19 cellular contexts compared by ENCODE assay signal in genomic region chr16:3482659-3483241, GRCh38. TPM values are rescaled to one million over a fixed set of nuclear protein-coding genes. Genes with fewer than 3 reads are reported as not detected.
DNase-seq lines count a peak whose midpoint lies in the region; ATAC-seq and TF ChIP-seq lines count a peak whose summit lies in the region.
"Had no signal": no experiment of that assay in that cellular context is flagged by ENCODE, and none has a peak within 500 bp of the region (broad histone marks: within the 10 kb centered on the region; RNA-seq: fewer than 3 reads in every experiment).

No MANE protein-coding gene starts in this region.

- peaks cover 3% of the 10 kb centered on the region for H3K36me3 Mint-ChIP-seq in activated naive CD4-positive, alpha-beta T cell treated with anti-CD3 and anti-CD28 coated beads, Interleukin-2, amount 50 U/mL, for 24 hours
- H3K36me3 Mint-ChIP-seq in WTC11 (peaks cover 43% of the 10 kb centered on the region), endothelial cell (ENCODE audit: low read depth, unreplicated experiment) (peaks cover 37% of the 10 kb centered on the region)
- H3K36me3 Mint-ChIP-seq in stimulated activated effector memory CD8-positive, alpha-beta T cell treated with anti-CD3 and anti-CD28 coated beads, Interleukin-12 subunit alpha, Interleukin-12 subunit beta, amount 100 ng/mL, for 72 hours, result peaks cover 77% of the 10 kb centered on the region

- TF ChIP-seq CTCF in WTC11 (IDR thresholded peaks at IDR 0.05) (no peak), endothelial cell (IDR thresholded peaks at IDR 0.05; ENCODE audit: unreplicated experiment) (no peak)

- no peaks in the 10 kb centered on the region for H3K4me1 Mint-ChIP-seq in activated naive CD4-positive, alpha-beta T cell treated with anti-CD3 and anti-CD28 coated beads, Interleukin-2, amount 50 U/mL, for 24 hours
- H3K4me1 Mint-ChIP-seq in WTC11 (peaks cover 10% of the 10 kb centered on the region), endothelial cell (ENCODE audit: unreplicated experiment) (no peaks in the 10 kb centered on the region)
- H3K4me1 Mint-ChIP-seq in stimulated activated effector memory CD8-positive, alpha-beta T cell treated with anti-CD3 and anti-CD28 coated beads, Interleukin-12 subunit alpha, Interleukin-12 subunit beta, amount 100 ng/mL, for 72 hours, result peaks cover 36% of the 10 kb centered on the region
- H3K4me1 Mint-ChIP-seq: B cell had no signal

- ATAC-seq in WTC11 (no peak), HG03025 (IDR thresholded peaks at IDR 0.05; ENCODE audit: low FRiP score, unreplicated experiment) (no peak)
- no peak for ATAC-seq in stimulated activated effector memory CD8-positive, alpha-beta T cell treated with anti-CD3 and anti-CD28 coated beads, Interleukin-12 subunit alpha, Interleukin-12 subunit beta, amount 100 ng/mL, for 72 hours

- H3K27ac Mint-ChIP-seq in activated naive CD4-positive, alpha-beta T cell treated with anti-CD3 and anti-CD28 coated beads, Interleukin-2, amount 50 U/mL, for 24 hours, result peak overlapping the region; percentile 33
- H3K27ac Mint-ChIP-seq in WTC11, result peak overlapping the region; percentile 82
- H3K27ac Mint-ChIP-seq in endothelial cell (ENCODE audit: unreplicated experiment), result peak overlapping the region; percentile 13
- H3K27ac Mint-ChIP-seq in stimulated activated effector memory CD8-positive, alpha-beta T cell treated with anti-CD3 and anti-CD28 coated beads, Interleukin-12 subunit alpha, Interleukin-12 subunit beta, amount 100 ng/mL, for 72 hours, result peak overlapping the region; percentile 27
- H3K27ac Mint-ChIP-seq: B cell; CD4-positive, alpha-beta T cell had no signal

- no peaks in the 10 kb centered on the region for H3K9me3 Mint-ChIP-seq in activated naive CD4-positive, alpha-beta T cell treated with anti-CD3 and anti-CD28 coated beads, Interleukin-2, amount 50 U/mL, for 24 hours
- H3K9me3 Mint-ChIP-seq in WTC11 (no peaks in the 10 kb centered on the region), endothelial cell (ENCODE audit: unreplicated experiment) (no peaks in the 10 kb centered on the region)
- no peaks in the 10 kb centered on the region for H3K9me3 Mint-ChIP-seq in stimulated activated effector memory CD8-positive, alpha-beta T cell treated with anti-CD3 and anti-CD28 coated beads, Interleukin-12 subunit alpha, Interleukin-12 subunit beta, amount 100 ng/mL, for 72 hours
- H3K9me3 Mint-ChIP-seq: CD4-positive, alpha-beta T cell had no signal

- CTCF ChIA-PET in WTC11 (lab: Charles Lee), result interaction anchor here (0.6 kb wide), 1 partner anchor 26 kb away, joined by 3 read pairs; no protein-coding TSS in a partner anchor

- POLR2A ChIA-PET in WTC11 (lab: Charles Lee), result no interaction called here

- no peak for DNase-seq in activated naive CD4-positive, alpha-beta T cell (lab: John Stamatoyannopoulos, UW)
- DNase-seq in WTC11 (ENCODE audit: low spot score) (no peak), endothelial cell (ENCODE audit: low spot score) (no peak), NCI-H2227 (lab: John Stamatoyannopoulos, UW; ENCODE audit: unreplicated experiment) (no peak)
- DNase-seq in stimulated activated effector memory CD8-positive, alpha-beta T cell treated with anti-CD3 and anti-CD28 coated beads, Interleukin-12 subunit alpha, Interleukin-12 subunit beta, amount 100 ng/mL, for 72 hours (ENCODE audit: low spot score in 2 of 2), result no peak
- DNase-seq: Calu3; CD4-positive, alpha-beta T cell; DMS79 treated with DMSO at 0.1 percent for 48 hours; GM23248; MV-4-11; NCI-H1417 treated with DMSO at 0.1 percent for 48 hours; NCI-H2029; NCI-H2171 treated with DMSO at 0.1 percent for 48 hours; NCI-H510A; NCI-H82; Peyer's patch had no signal

- no peaks in the 10 kb centered on the region for H3K27me3 Mint-ChIP-seq in activated naive CD4-positive, alpha-beta T cell treated with anti-CD3 and anti-CD28 coated beads, Interleukin-2, amount 50 U/mL, for 24 hours
- H3K27me3 Mint-ChIP-seq in WTC11 (ENCODE audit: low read depth), result no peaks in the 10 kb centered on the region
- H3K27me3 Mint-ChIP-seq in endothelial cell (ENCODE audit: unreplicated experiment), result peaks cover 8% of the 10 kb centered on the region
- H3K27me3 Mint-ChIP-seq: B cell; CD4-positive, alpha-beta T cell had no signal

- no peak overlapping the region for H3K4me3 Mint-ChIP-seq in activated naive CD4-positive, alpha-beta T cell treated with anti-CD3 and anti-CD28 coated beads, Interleukin-2, amount 50 U/mL, for 24 hours
- no peak overlapping the region for H3K4me3 Mint-ChIP-seq in WTC11
- H3K4me3 Mint-ChIP-seq in endothelial cell (ENCODE audit: unreplicated experiment), result peak overlapping the region; percentile 21
- no peak overlapping the region for H3K4me3 Mint-ChIP-seq in stimulated activated effector memory CD8-positive, alpha-beta T cell treated with anti-CD3 and anti-CD28 coated beads, Interleukin-12 subunit alpha, Interleukin-12 subunit beta, amount 100 ng/mL, for 72 hours
- H3K4me3 Mint-ChIP-seq: B cell; CD4-positive, alpha-beta T cell had no signal

TF ChIP-seq in WTC11, 78 proteins besides CTCF, POLR2A, EP300 and RAD21 (continues in another document):
- TF ChIP-seq ZBTB21 (CRISPR knock-in tag; IDR thresholded peaks at IDR 0.05; ENCODE audit: borderline replicate concordance), result no peak
- TF ChIP-seq PRDM15 (CRISPR knock-in tag; IDR thresholded peaks at IDR 0.05), result no peak
- TF ChIP-seq ARID4B (CRISPR knock-in tag; IDR thresholded peaks at IDR 0.05; ENCODE audit: borderline replicate concordance), result no peak
- TF ChIP-seq E2F5 (CRISPR knock-in tag; IDR thresholded peaks at IDR 0.05), result no peak
- TF ChIP-seq NFATC4 (CRISPR knock-in tag; IDR thresholded peaks at IDR 0.05), result no peak

RNA-seq across cellular contexts. Expression of gene C16orf90, which starts 12.5 kb away (rescaled TPM):
- total RNA-seq in WTC11 (2021) (not detected in 3 replicates), endothelial cell (ENCODE audit: unreplicated experiment) (not detected)
- total RNA-seq: B cell; Calu3; CD4-positive, alpha-beta T cell; GM23248; Peyer's patch had no signal

RNA-seq across cellular contexts. Expression of gene CLUAP1, which starts 18.1 kb away (rescaled TPM):
- 11.1 to 13.7 TPM (median 12.6 TPM) in 3 replicates for total RNA-seq in WTC11 (2021)
- 15.8 TPM for total RNA-seq in endothelial cell (ENCODE audit: unreplicated experiment)

RNA-seq across cellular contexts. Expression of gene NAA60, which starts 39.3 kb away (rescaled TPM):
- total RNA-seq in WTC11 (2021) (44.8 to 50.3 TPM (median 46.4 TPM) in 3 replicates), endothelial cell (ENCODE audit: unreplicated experiment) (75.5 TPM)

RNA-seq across cellular contexts. Expression of gene ZNF597, which starts 39.4 kb away (rescaled TPM):
- total RNA-seq in WTC11 (2021) (1.3 to 2.2 TPM (median 1.4 TPM) in 3 replicates), endothelial cell (ENCODE audit: unreplicated experiment) (5.7 TPM)

Comparison
In these comparisons a context has a peak if more than half of its experiments do, and no peak if none do; other contexts are left out.
1. H3K27ac Mint-ChIP-seq: peak in every context shown above with its lines; median percentile 82 in WTC11; 33 in activated naive CD4-positive, alpha-beta T cell treated with anti-CD3 and anti-CD28 coated beads, Interleukin-2, amount 50 U/mL, for 24 hours; 27 in stimulated activated effector memory CD8-positive, alpha-beta T cell treated with anti-CD3 and anti-CD28 coated beads, Interleukin-12 subunit alpha, Interleukin-12 subunit beta, amount 100 ng/mL, for 72 hours; 13 in endothelial cell.